16 cellular contexts compared by ENCODE assay signal in genomic region chr19:47531640-47532387, GRCh38. TPM values are rescaled to one million over a fixed set of nuclear protein-coding genes. Genes with fewer than 3 reads are reported as not detected.
DNase-seq lines count a peak whose midpoint lies in the region; ATAC-seq and TF ChIP-seq lines count a peak whose summit lies in the region.
"Had no signal": no experiment of that assay in that cellular context is flagged by ENCODE, and none has a peak within 500 bp of the region (broad histone marks: within the 10 kb centered on the region; RNA-seq: fewer than 3 reads in every experiment).

No MANE protein-coding gene starts in this region.

- H3K27ac ChIP-seq in VCaP (peak overlapping the region; percentile 53), right lobe of liver (no peak overlapping the region), esophagus muscularis mucosa (replicated peaks in 1 of 4) (no peak overlapping the region)

- H3K4me1 ChIP-seq in right lobe of liver (no peaks in the 10 kb centered on the region), esophagus muscularis mucosa (no peaks in the 10 kb centered on the region)

- TF ChIP-seq CTCF in VCaP (conservative IDR thresholded peaks at IDR 0.05) (no peak), right lobe of liver (IDR thresholded peaks at IDR 0.05) (no peak), esophagus muscularis mucosa (IDR thresholded peaks at IDR 0.05) (no peak)

- H3K27me3 ChIP-seq in right lobe of liver (no peaks in the 10 kb centered on the region), esophagus muscularis mucosa (no peaks in the 10 kb centered on the region)

- TF ChIP-seq POLR2A in right lobe of liver (IDR thresholded peaks at IDR 0.05) (no peak), esophagus muscularis mucosa (IDR thresholded peaks at IDR 0.05; ENCODE audit: low read depth) (no peak)

- ATAC-seq in stimulated activated naive CD8-positive, alpha-beta T cell treated with anti-CD3 and anti-CD28 coated beads, Interleukin-15, amount 100 ng/mL, for 72 hours: no peak
- no peak for ATAC-seq in stimulated activated naive CD8-positive, alpha-beta T cell treated with anti-CD3 and anti-CD28 coated beads, Interleukin-15, Interleukin-2, amounts not matched to agents 100 U/mL and 50 U/mL, for 24 hours
- peak in 3 of 4 donors; percentile 30 to 56 (median 38) for ATAC-seq in right lobe of liver
- ATAC-seq in GM21515 (IDR thresholded peaks at IDR 0.05; ENCODE audit: unreplicated experiment): no peak
- ATAC-seq: GM12878 had no signal

- DNase-seq in stimulated activated naive CD8-positive, alpha-beta T cell treated with anti-CD3 and anti-CD28 coated beads, Interleukin-15, amount 100 ng/mL, for 72 hours: no peak
- no peak for DNase-seq in stimulated activated naive CD8-positive, alpha-beta T cell treated with anti-CD3 and anti-CD28 coated beads, Interleukin-15, Interleukin-2, amounts not matched to agents 100 U/mL and 50 U/mL, for 24 hours
- no peak for DNase-seq in right lobe of liver
- DNase-seq in activated effector memory CD4-positive, alpha-beta T cell treated with anti-CD3 and anti-CD28 coated beads, Interleukin-2, amount 50 U/mL, for 16 hours: no peak
- DNase-seq in esophagus muscularis mucosa (ENCODE audit: extremely low spot score): no peak
- DNase-seq in KBM-7: no peak
- DNase-seq: Caco-2, MM.1S, NCI-H187 treated with DMSO at 0.1 percent for 48 hours, NCI-H82 had no signal

- no peaks in the 10 kb centered on the region for H3K4me1 Mint-ChIP-seq in stimulated activated naive CD8-positive, alpha-beta T cell treated with anti-CD3 and anti-CD28 coated beads, Interleukin-15, amount 100 ng/mL, for 72 hours
- H3K4me1 Mint-ChIP-seq: CD14-positive monocyte had no signal

- H3K4me3 Mint-ChIP-seq in stimulated activated naive CD8-positive, alpha-beta T cell treated with anti-CD3 and anti-CD28 coated beads, Interleukin-15, amount 100 ng/mL, for 72 hours: no peak overlapping the region
- H3K4me3 Mint-ChIP-seq: CD14-positive monocyte had no signal

- intact Hi-C loops in right lobe of liver (cut with DNase I): loop anchor here in 1 of 2 donors (10.0 kb wide), 1 partner anchor 163 kb away; no protein-coding TSS in a partner anchor
- intact Hi-C loops in esophagus muscularis mucosa (cut with DNase I): no loop called here

- H3K27ac Mint-ChIP-seq in stimulated activated naive CD8-positive, alpha-beta T cell treated with anti-CD3 and anti-CD28 coated beads, Interleukin-15, amount 100 ng/mL, for 72 hours: peak overlapping the region; percentile 19 to 91
- H3K27ac Mint-ChIP-seq: CD14-positive monocyte had no signal

- no peaks in the 10 kb centered on the region for H3K9me3 Mint-ChIP-seq in stimulated activated naive CD8-positive, alpha-beta T cell treated with anti-CD3 and anti-CD28 coated beads, Interleukin-15, amount 100 ng/mL, for 72 hours

- H3K4me3 ChIP-seq in right lobe of liver (no peak overlapping the region), esophagus muscularis mucosa (no peak overlapping the region)
- H3K4me3 ChIP-seq: GM12878 had no signal

- H3K9me3 ChIP-seq in right lobe of liver: no peaks in the 10 kb centered on the region
- no peaks in the 10 kb centered on the region for H3K9me3 ChIP-seq in esophagus muscularis mucosa

- WGBS in right lobe of liver (ENCODE audit: insufficient coverage, low coverage, low lambda C conversion rate, missing lambda C conversion rate): 40% methylated on average over 6 of the region's 14 CpGs
- WGBS in esophagus muscularis mucosa: 55% methylated on average over 10 of the region's 14 CpGs

- no peak for TF ChIP-seq EP300 in esophagus muscularis mucosa (IDR thresholded peaks at IDR 0.05)

- in situ Hi-C loops in KBM-7 (cut with MboI; ENCODE audit: low pct_unique_long_range_greater_than_20kb, low sequenced_read_pairs): no loop called here

- peaks cover 5% of the 10 kb centered on the region for H3K27me3 Mint-ChIP-seq in stimulated activated naive CD8-positive, alpha-beta T cell treated with anti-CD3 and anti-CD28 coated beads, Interleukin-15, amount 100 ng/mL, for 72 hours

- H3K36me3 ChIP-seq in right lobe of liver: no peaks in the 10 kb centered on the region
- no peaks in the 10 kb centered on the region for H3K36me3 ChIP-seq in esophagus muscularis mucosa

RNA-seq across cellular contexts. Expression of gene NAPA, which starts 17.0 kb away (rescaled TPM):
- total RNA-seq in right lobe of liver: 100 to 1,000 TPM in 2 of 6 experiments, 10 to 100 TPM in 4; 83.0 to 179 (median 96.0) TPM
- total RNA-seq in esophagus muscularis mucosa: 100 to 1,000 TPM; 109 to 164 (median 148) TPM

RNA-seq across cellular contexts. Expression of gene ZNF541, which starts 41.1 kb away (rescaled TPM):
- under 1 TPM in 4 of 6 experiments, not detected in 2; 0.12 to 0.25 (median 0.17) TPM for total RNA-seq in right lobe of liver
- under 1 TPM in 3 of 4 donors, not detected in 1; 0.17 to 0.23 (median 0.19) TPM for total RNA-seq in esophagus muscularis mucosa
- total RNA-seq: A673, Caco-2, NCI-H460 had no signal

RNA-seq across cellular contexts. Expression of gene KPTN, which starts 47.8 kb away (rescaled TPM):
- total RNA-seq in right lobe of liver (1 to 10 TPM; 3.1 to 7.8 (median 6.2) TPM), esophagus muscularis mucosa (1 to 10 TPM; 2.3 to 9.4 (median 5.2) TPM)

Comparison
In these comparisons a context has a peak if more than half of its experiments do, and no peak if none do; other contexts are left out.
1. ATAC-seq: peak in right lobe of liver (3 of 4); none in stimulated activated naive CD8-positive, alpha-beta T cell treated with anti-CD3 and anti-CD28 coated beads, Interleukin-15, amount 100 ng/mL, for 72 hours (single experiment), stimulated activated naive CD8-positive, alpha-beta T cell treated with anti-CD3 and anti-CD28 coated beads, Interleukin-15, Interleukin-2, amounts not matched to agents 100 U/mL and 50 U/mL, for 24 hours (single experiment) and GM21515 (single experiment).